In genomic region chr11:96842731-96843130, GRCh38 we compare ENCODE assay signal across 24 cellular contexts.
"Had no signal": no experiment of that assay in that cellular context is flagged by ENCODE, and none has a peak within 500 bp of the region (broad histone marks: within the 10 kb centered on the region; RNA-seq: fewer than 3 reads in every experiment).

No MANE protein-coding gene starts in this region.

- H3K36me3 ChIP-seq: stomach, suprapubic skin, thoracic aorta, thyroid gland, tibial artery, tibial nerve, transverse colon, upper lobe of left lung, upper lobe of right lung, uterus, vagina had no signal

- DNase-seq: stimulated activated CD4-positive, alpha-beta T cell treated with anti-CD3 and anti-CD28 coated beads, Interleukin-2, amount 100 ng/mL, for 48 hours; stimulated activated CD4-positive, alpha-beta T cell treated with anti-CD3 and anti-CD28 coated beads, Interleukin-4, amount 100 ng/mL, for 1 hour; stimulated activated CD4-positive, alpha-beta T cell treated with anti-CD3 and anti-CD28 coated beads, Interleukin-4, amount 100 ng/mL, for 24 hours; stimulated activated CD4-positive, alpha-beta T cell treated with anti-CD3 and anti-CD28 coated beads, Interleukin-4, amount 100 ng/mL, for 4 hours; stimulated activated CD8-positive, alpha-beta memory T cell treated with anti-CD3 and anti-CD28 coated beads, Interleukin-4, amount 100 ng/mL, for 48 hours; stimulated activated naive B cell treated with anti-CD40 and anti-IgM and Interleukin-4, amounts not matched to agents 10 μg/mL and 1 μg/mL and 100 μg/mL, for 72 hours; stimulated activated naive CD4-positive, alpha-beta T cell; stimulated activated naive CD4-positive, alpha-beta T cell treated with Interleukin-2 at 50 U/mL for 16 hours; stimulated activated naive CD8-positive, alpha-beta T cell treated with anti-CD3 and anti-CD28 coated beads, Interleukin-15, amount 100 ng/mL, for 72 hours; stimulated activated naive CD8-positive, alpha-beta T cell treated with anti-CD3 and anti-CD28 coated beads, Interleukin-15, Interleukin-2, amounts not matched to agents 100 U/mL and 50 U/mL, for 24 hours; stomach; substantia nigra; testis; thyroid gland; tibial artery; transverse colon; trophoblast cell; upper lobe of left lung; upper lobe of right lung; uterus had no signal

- H3K27me3 ChIP-seq: stomach, suprapubic skin, testis, thyroid gland, tibial artery, tibial nerve, transverse colon, upper lobe of left lung, upper lobe of right lung, uterus, vagina had no signal

- H3K27ac ChIP-seq: stomach, suprapubic skin, testis, thoracic aorta, thyroid gland, tibial artery, tibial nerve, transverse colon, upper lobe of left lung, upper lobe of right lung, uterus, vagina had no signal

- H3K9me3 ChIP-seq: suprapubic skin, testis, thoracic aorta, thyroid gland, tibial artery, tibial nerve, transverse colon, upper lobe of left lung, upper lobe of right lung, uterus, vagina had no signal

- H3K4me3 ChIP-seq: stomach, suprapubic skin, testis, thoracic aorta, thyroid gland, tibial artery, tibial nerve, transverse colon, upper lobe of left lung, upper lobe of right lung, uterus, vagina had no signal
